In the genomic region with DNA sequence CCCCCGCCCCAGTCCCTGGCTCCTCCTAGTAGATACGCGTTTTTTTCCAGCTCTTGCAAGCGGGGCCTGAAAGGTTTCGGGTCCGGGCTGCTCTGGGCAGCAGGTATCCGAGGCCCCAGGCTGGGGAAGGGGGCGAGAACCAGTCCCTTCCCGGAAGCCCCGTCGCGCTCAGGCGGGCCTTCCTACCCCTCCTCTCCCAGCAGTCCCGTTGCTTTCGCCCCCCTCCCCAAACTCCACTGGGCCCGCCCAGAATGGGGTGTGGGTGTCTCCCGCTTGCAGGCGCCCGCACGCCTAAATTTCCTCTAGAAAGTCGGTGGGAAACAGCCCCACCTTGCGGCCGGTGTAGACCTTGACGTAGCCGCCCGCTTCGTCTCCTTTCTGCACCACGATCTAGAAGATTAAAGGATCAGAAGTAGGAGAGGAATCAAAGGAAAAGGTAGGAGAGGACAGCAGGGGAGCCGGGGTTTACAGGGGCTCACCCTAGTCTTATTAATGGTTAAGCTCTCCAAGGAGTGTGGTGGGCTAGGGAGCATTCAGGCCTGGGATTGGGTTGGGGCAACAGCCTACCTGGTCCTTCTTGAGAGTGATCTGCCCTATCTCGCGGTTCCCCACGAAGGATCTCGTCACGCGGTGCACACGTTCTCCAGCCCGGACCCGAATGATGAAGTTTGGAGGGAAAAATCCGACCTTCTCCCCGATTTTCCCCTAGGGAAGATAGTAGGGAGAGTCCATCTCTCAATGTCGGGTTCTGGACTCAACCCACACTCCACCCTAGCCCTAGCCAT, we compare ENCODE assay signal across 8 cellular contexts. TPM values are rescaled to one million over a fixed set of nuclear protein-coding genes. Genes with fewer than 3 reads are reported as not detected.
DNase-seq lines count a peak whose midpoint lies in the region; ATAC-seq and TF ChIP-seq lines count a peak whose summit lies in the region.

No MANE protein-coding gene starts in this region.

- H3K9ac ChIP-seq in trophoblast cell (ENCODE audit: low read length) = no peak overlapping the region

- no peak overlapping the region for H4K12ac ChIP-seq in trophoblast cell (ENCODE audit: low read depth, low read length)

- no peak for ATAC-seq in HG03135 (IDR thresholded peaks at IDR 0.05; ENCODE audit: unreplicated experiment)

- peaks cover 4% of the 10 kb centered on the region for H3K36me3 Mint-ChIP-seq in activated naive CD4-positive, alpha-beta T cell treated with anti-CD3 and anti-CD28 coated beads, Interleukin-2, amount 10 ng/mL, durations not matched to agents 7 days and 5 days
- H3K36me3 Mint-ChIP-seq in glutamatergic neuron (ENCODE audit: unreplicated experiment) = no peaks in the 10 kb centered on the region

- peaks cover 64% of the 10 kb centered on the region for H3K27me3 Mint-ChIP-seq in activated naive CD4-positive, alpha-beta T cell treated with anti-CD3 and anti-CD28 coated beads, Interleukin-2, amount 10 ng/mL, durations not matched to agents 7 days and 5 days
- H3K27me3 Mint-ChIP-seq in glutamatergic neuron (ENCODE audit: unreplicated experiment) = peaks cover 25% of the 10 kb centered on the region

- H2BK12ac ChIP-seq in trophoblast cell (ENCODE audit: low read length) = no peak overlapping the region

- peaks cover 53% of the 10 kb centered on the region for H3K4me1 Mint-ChIP-seq in activated naive CD4-positive, alpha-beta T cell treated with anti-CD3 and anti-CD28 coated beads, Interleukin-2, amount 10 ng/mL, durations not matched to agents 7 days and 5 days
- H3K4me1 Mint-ChIP-seq in glutamatergic neuron (ENCODE audit: low read depth, unreplicated experiment) = peaks cover 19% of the 10 kb centered on the region

- no peak overlapping the region for H4K8ac ChIP-seq in trophoblast cell (ENCODE audit: low read depth, low read length)

- no peak overlapping the region for H2BK120ac ChIP-seq in trophoblast cell (ENCODE audit: insufficient read depth, low read length, poor library complexity)

- no peak overlapping the region for H3K23ac ChIP-seq in trophoblast cell (ENCODE audit: low read length)

- H3K27me3 ChIP-seq in trophoblast cell (ENCODE audit: insufficient read depth, low read length) = peaks cover 35% of the 10 kb centered on the region

- no peaks in the 10 kb centered on the region for H3K9me3 Mint-ChIP-seq in activated naive CD4-positive, alpha-beta T cell treated with anti-CD3 and anti-CD28 coated beads, Interleukin-2, amount 10 ng/mL, durations not matched to agents 7 days and 5 days
- peaks cover 22% of the 10 kb centered on the region for H3K9me3 Mint-ChIP-seq in glutamatergic neuron (ENCODE audit: unreplicated experiment)

- H4K91ac ChIP-seq in trophoblast cell (ENCODE audit: low read depth, low read length) = no peak overlapping the region

- peak overlapping the region; percentile 66 for H3K4me3 Mint-ChIP-seq in activated naive CD4-positive, alpha-beta T cell treated with anti-CD3 and anti-CD28 coated beads, Interleukin-2, amount 10 ng/mL, durations not matched to agents 7 days and 5 days
- peak overlapping the region; percentile 70 for H3K4me3 Mint-ChIP-seq in glutamatergic neuron (ENCODE audit: unreplicated experiment)

- no peak overlapping the region for H2AK5ac ChIP-seq in trophoblast cell (ENCODE audit: low read length)

- no peak overlapping the region for H2BK5ac ChIP-seq in trophoblast cell (ENCODE audit: low read depth, low read length, poor library complexity)

- no peaks in the 10 kb centered on the region for H3K9me3 ChIP-seq in trophoblast cell (ENCODE audit: insufficient read depth, low read depth, low read length)

- peak overlapping the region; percentile 58 for H3K4me2 ChIP-seq in trophoblast cell (ENCODE audit: low read length)

- peak; percentile 21; the same call in 1 of the 2 replicates for TF ChIP-seq POLR2A in Raji (IDR thresholded peaks at IDR 0.05; ENCODE audit: insufficient read depth, low read depth, low read length)

- H3K27ac Mint-ChIP-seq in activated naive CD4-positive, alpha-beta T cell treated with anti-CD3 and anti-CD28 coated beads, Interleukin-2, amount 10 ng/mL, durations not matched to agents 7 days and 5 days = peak overlapping the region; percentile 10
- no peak overlapping the region for H3K27ac Mint-ChIP-seq in glutamatergic neuron (ENCODE audit: unreplicated experiment)

- no peak overlapping the region for H3K14ac ChIP-seq in trophoblast cell (ENCODE audit: low read length)

- no peak overlapping the region for H3K18ac ChIP-seq in trophoblast cell (ENCODE audit: low read length)

- H3K4me1 ChIP-seq in trophoblast cell (ENCODE audit: control insufficient read depth in 1 of 2, insufficient read depth in 2 of 2, low read length in 2 of 2) (peaks cover 20 to 24% of the 10 kb centered on the region in 2 experiments), urinary bladder (ENCODE audit: insufficient read depth) (no peaks in the 10 kb centered on the region)

- peaks cover 2% of the 10 kb centered on the region for H3K79me1 ChIP-seq in trophoblast cell (ENCODE audit: low read length)

- no peaks in the 10 kb centered on the region for H3K36me3 ChIP-seq in trophoblast cell (ENCODE audit: control insufficient read depth in 1 of 2, insufficient read depth in 2 of 2, low read length in 2 of 2)
- H3K36me3 ChIP-seq in urinary bladder (ENCODE audit: insufficient read depth) = no peaks in the 10 kb centered on the region

- DNase-seq in DMS 273 (lab: John Stamatoyannopoulos, UW; ENCODE audit: unreplicated experiment) (peak; percentile 88), glutamatergic neuron (peak; percentile 87), trophoblast cell (peak; percentile 81 to 90)
- DNase-seq in Jurkat, Clone E6-1 (ENCODE audit: low read depth, low spot score) = peak; percentile 75
- DNase-seq in activated naive CD4-positive, alpha-beta T cell treated with anti-CD3 and anti-CD28 coated beads, Interleukin-2, amount 10 ng/mL, durations not matched to agents 7 days and 5 days = peak; percentile 91

- no peaks in the 10 kb centered on the region for H3K79me2 ChIP-seq in trophoblast cell (ENCODE audit: control insufficient read depth, insufficient read depth, low read length, poor library complexity)

- no CpG with 5 or more reads among the region's 41 CpGs for WGBS in trophoblast cell (ENCODE audit: extremely low coverage, insufficient coverage, insufficient read length)
- WGBS in urinary bladder = 9% methylated on average over 41 of the region's 41 CpGs

- H3K4ac ChIP-seq in trophoblast cell (ENCODE audit: low read depth, low read length) = no peak overlapping the region

- peak; percentile 35 for TF ChIP-seq CTCF in glutamatergic neuron (IDR thresholded peaks at IDR 0.05; ENCODE audit: partially characterized antibody, unreplicated experiment)

- H2AFZ ChIP-seq in trophoblast cell (ENCODE audit: insufficient read depth, low read length, poor library complexity) = peak overlapping the region; percentile 45

- CTCF ChIA-PET in activated naive CD4-positive, alpha-beta T cell treated with anti-CD3 and anti-CD28 coated beads, Interleukin-2, amount 10 ng/mL, durations not matched to agents 7 days and 5 days (lab: Charles Lee) = interaction anchor here (0.6 to 11.9 kb wide), 14 partner anchors 8 to 346 kb away, joined by 3 to 318 read pairs (median 6); a partner anchor contains a TSS

- no peak overlapping the region for H3K27ac ChIP-seq in trophoblast cell (ENCODE audit: low read depth, low read length)
- H3K27ac ChIP-seq in urinary bladder (ENCODE audit: low read depth) = no peak overlapping the region

- peak overlapping the region; percentile 48 for H3K4me3 ChIP-seq in Jurkat, Clone E6-1 (ENCODE audit: low read length)
- no peak overlapping the region for H3K4me3 ChIP-seq in trophoblast cell (ENCODE audit: low read depth, low read length)
- H3K4me3 ChIP-seq in urinary bladder (ENCODE audit: low read depth, low read length) = peak overlapping the region; percentile 13

RNA-seq across cellular contexts. Expression of a gene that starts 7.3 kb away (rescaled TPM):
- 9.1 TPM for polyA plus RNA-seq in Jurkat, Clone E6-1 (2012; ENCODE audit: insufficient read depth, insufficient read length)
- total RNA-seq in glutamatergic neuron (ENCODE audit: unreplicated experiment) = 12.1 TPM
- polyA plus RNA-seq in trophoblast cell (2013) = 0.71 and 0.78 TPM in 2 replicates
- 13.5 TPM for total RNA-seq in urinary bladder
- polyA plus RNA-seq in urinary bladder = 1.1 TPM

RNA-seq across cellular contexts. Expression of a gene that starts 14.2 kb away (rescaled TPM):
- 205 TPM for polyA plus RNA-seq in Jurkat, Clone E6-1 (2012; ENCODE audit: insufficient read depth, insufficient read length)
- total RNA-seq in glutamatergic neuron (ENCODE audit: unreplicated experiment) = 165 TPM
- 118 and 120 TPM in 2 replicates for polyA plus RNA-seq in trophoblast cell (2013)
- total RNA-seq in urinary bladder = 62.8 TPM
- polyA plus RNA-seq in urinary bladder = 69.8 TPM

RNA-seq across cellular contexts. Expression of a gene that starts 27.1 kb away (rescaled TPM):
- 6.3 TPM for polyA plus RNA-seq in Jurkat, Clone E6-1 (2012; ENCODE audit: insufficient read depth, insufficient read length)
- total RNA-seq in glutamatergic neuron (ENCODE audit: unreplicated experiment) = 10.5 TPM
- 0.85 and 0.86 TPM in 2 replicates for polyA plus RNA-seq in trophoblast cell (2013)
- total RNA-seq in urinary bladder = 0.79 TPM
- 0.28 TPM for polyA plus RNA-seq in urinary bladder
